23 cellular contexts compared by ENCODE assay signal in genomic region chr2:105371810-105372209, GRCh38. TPM values are rescaled to one million over a fixed set of nuclear protein-coding genes. Genes with fewer than 3 reads are reported as not detected.
DNase-seq lines count a peak whose midpoint lies in the region; ATAC-seq, FAIRE-seq and TF ChIP-seq lines count a peak whose summit lies in the region.
"Had no signal": no experiment of that assay in that cellular context is flagged by ENCODE, and none has a peak within 500 bp of the region (broad histone marks: within the 10 kb centered on the region; RNA-seq: fewer than 3 reads in every experiment).

No MANE protein-coding gene starts in this region.

- H3K79me2 ChIP-seq in GM23248 (ENCODE audit: insufficient read depth) (peaks cover 100% of the 10 kb centered on the region), fibroblast of lung (ENCODE audit: control insufficient read depth, insufficient read depth, low read length) (peaks cover 47% of the 10 kb centered on the region)

- H3K27me3 ChIP-seq in GM23248 (replicated peaks; ENCODE audit: insufficient read depth) (no peaks in the 10 kb centered on the region), RWPE2 (ENCODE audit: insufficient read depth, poor library complexity, severe bottlenecking) (no peaks in the 10 kb centered on the region), fibroblast of lung (ENCODE audit: control insufficient read depth, insufficient read depth, low read length) (no peaks in the 10 kb centered on the region), skeletal muscle satellite cell (ENCODE audit: control insufficient read depth, insufficient read depth, low read length) (no peaks in the 10 kb centered on the region)

- H4K20me1 ChIP-seq in GM23248 (ENCODE audit: insufficient read depth) (peaks cover 8% of the 10 kb centered on the region; the same call in 1 of the 2 replicates), fibroblast of lung (ENCODE audit: control insufficient read depth, extremely low read depth, insufficient read depth, low read length) (no peaks in the 10 kb centered on the region)

- no peak for DNase-seq in GM23248
- DNase-seq in RWPE2 (ENCODE audit: low spot score) = no peak
- DNase-seq in fibroblast of lung (ENCODE audit: low read depth in 2 of 2) = no peak
- DNase-seq in urothelium cell line (ENCODE audit: low spot score) = no peak
- no peak for DNase-seq in NCI-H146 treated with DMSO at 0.1 percent for 48 hours (lab: John Stamatoyannopoulos, UW; ENCODE audit: unreplicated experiment)
- no peak for DNase-seq in effector memory CD8-positive, alpha-beta T cell
- DNase-seq in activated CD8-positive, alpha-beta T cell treated with anti-CD3 and anti-CD28 coated beads for 36 hours = no peak
- DNase-seq: activated B cell treated with CpG ODN at 0.5 μM for 24 hours; activated CD4-positive, alpha-beta T cell treated with anti-CD3 and anti-CD28 coated beads, Interleukin-2, amount 50 U/mL, for 48 hours; activated CD8-positive, alpha-beta memory T cell treated with anti-CD3 and anti-CD28 coated beads, Interleukin-2, amount 50 U/mL, for 48 hours; effector memory CD4-positive, alpha-beta T cell; EL; NCI-H1105; NCI-H2107; NCI-H446 treated with DMSO at 0.1 percent for 48 hours; OCI-M1; psoas muscle had no signal

- CTCF ChIA-PET in activated CD8-positive, alpha-beta T cell treated with anti-CD3 and anti-CD28 coated beads for 36 hours (lab: Charles Lee) = interaction anchor here (0.8 to 1.6 kb wide), 2 partner anchors 148 to 149 kb away, joined by 4 to 6 read pairs; no protein-coding TSS in a partner anchor

- H3F3A ChIP-seq in GM23248 (ENCODE audit: insufficient read depth) = peaks cover 100% of the 10 kb centered on the region

- H3K9me2 ChIP-seq in GM23248 (ENCODE audit: insufficient read depth) = no peaks in the 10 kb centered on the region

- H3K4me1 ChIP-seq in GM23248 (ENCODE audit: insufficient read depth) = peaks cover 42% of the 10 kb centered on the region
- H3K4me1 ChIP-seq in RWPE2 (ENCODE audit: insufficient read depth, poor library complexity, severe bottlenecking) = peaks cover 46% of the 10 kb centered on the region
- peaks cover 40% of the 10 kb centered on the region for H3K4me1 ChIP-seq in fibroblast of lung (ENCODE audit: control insufficient read depth, extremely low read depth, insufficient read depth, low read length)
- peaks cover 74% of the 10 kb centered on the region for H3K4me1 ChIP-seq in skeletal muscle satellite cell (ENCODE audit: control insufficient read depth, insufficient read depth, low read length)

- H2AFZ ChIP-seq in GM23248 (no peak overlapping the region), fibroblast of lung (ENCODE audit: low read length) (no peak overlapping the region)

- H3K9me3 ChIP-seq in GM23248 (ENCODE audit: low read depth) (no peaks in the 10 kb centered on the region), RWPE2 (ENCODE audit: severe bottlenecking) (no peaks in the 10 kb centered on the region), fibroblast of lung (ENCODE audit: control insufficient read depth, insufficient read depth, low read depth, low read length) (no peaks in the 10 kb centered on the region), skeletal muscle satellite cell (replicated peaks; ENCODE audit: low read length) (no peaks in the 10 kb centered on the region)
- H3K9me3 ChIP-seq: psoas muscle had no signal

- in situ Hi-C loops in GM23248 (cut with MboI) = loop anchor here (5.0 kb wide), 1 partner anchor 145 kb away; no protein-coding TSS in a partner anchor

- no peaks in the 10 kb centered on the region for H3K36me3 Mint-ChIP-seq in effector memory CD8-positive, alpha-beta T cell (ENCODE audit: insufficient read depth)
- no peaks in the 10 kb centered on the region for H3K36me3 Mint-ChIP-seq in activated CD8-positive, alpha-beta T cell treated with anti-CD3 and anti-CD28 coated beads for 36 hours (ENCODE audit: low read depth)
- H3K36me3 Mint-ChIP-seq: stimulated activated memory B cell treated with anti-CD40 and anti-IgM and Interleukin-4, amounts not matched to agents 10 μg/mL and 1 μg/mL and 100 μg/mL, for 72 hours had no signal

- H3K36me3 ChIP-seq in GM23248 (ENCODE audit: low read depth) (peaks cover 96% of the 10 kb centered on the region), RWPE2 (ENCODE audit: low read depth) (peaks cover 100% of the 10 kb centered on the region), fibroblast of lung (ENCODE audit: control insufficient read depth, insufficient read depth, low read length) (peaks cover 24% of the 10 kb centered on the region), skeletal muscle satellite cell (ENCODE audit: insufficient read depth, low read length) (peaks cover 93% of the 10 kb centered on the region)

- ATAC-seq in RWPE2 (ENCODE audit: low read depth) = no peak
- no peak for ATAC-seq in effector memory CD8-positive, alpha-beta T cell (replicated peaks)
- no peak for ATAC-seq in activated CD8-positive, alpha-beta T cell treated with anti-CD3 and anti-CD28 coated beads for 36 hours
- ATAC-seq: psoas muscle; stimulated activated memory B cell treated with anti-CD40 and anti-IgM and Interleukin-4, amounts not matched to agents 10 μg/mL and 1 μg/mL and 100 μg/mL, for 72 hours had no signal

- FAIRE-seq in urothelium cell line (lab: Jason Lieb, UNC) = no peak

- H3K4me2 ChIP-seq in GM23248 (ENCODE audit: unreplicated experiment) (no peak overlapping the region), fibroblast of lung (ENCODE audit: extremely low read depth, insufficient read depth, low read length) (no peak overlapping the region), skeletal muscle satellite cell (ENCODE audit: low read length) (no peak overlapping the region)
- H3K4me2 ChIP-seq: smooth muscle cell had no signal

- H3K9me3 Mint-ChIP-seq in effector memory CD8-positive, alpha-beta T cell = no peaks in the 10 kb centered on the region
- H3K9me3 Mint-ChIP-seq in activated CD8-positive, alpha-beta T cell treated with anti-CD3 and anti-CD28 coated beads for 36 hours = no peaks in the 10 kb centered on the region
- H3K9me3 Mint-ChIP-seq: activated B cell treated with CpG ODN at 0.5 μM for 24 hours; activated T-helper 2 cell treated with anti-CD3 and anti-CD28 coated beads, Interferon-gamma antibody, Interleukin-2, Interleukin-4, amounts not matched to agents 10 μg/mL and 5 μg/mL and 100 μg/mL, durations not matched to agents 14 hours and 24 hours and 36 hours; stimulated activated memory B cell treated with anti-CD40 and anti-IgM and Interleukin-4, amounts not matched to agents 10 μg/mL and 1 μg/mL and 100 μg/mL, for 72 hours had no signal

- peak overlapping the region; percentile 56 for H3K27ac ChIP-seq in GM23248
- H3K27ac ChIP-seq in RWPE2 (ENCODE audit: poor library complexity, severe bottlenecking) = peak overlapping the region; percentile 59
- peak overlapping the region; percentile 44 for H3K27ac ChIP-seq in fibroblast of lung (ENCODE audit: insufficient read depth, low read length)
- H3K27ac ChIP-seq: C4-2B had no signal

- H3K27me3 Mint-ChIP-seq in effector memory CD8-positive, alpha-beta T cell = peaks cover 8% of the 10 kb centered on the region in 2 donors
- H3K27me3 Mint-ChIP-seq in activated CD8-positive, alpha-beta T cell treated with anti-CD3 and anti-CD28 coated beads for 36 hours = no peaks in the 10 kb centered on the region
- H3K27me3 Mint-ChIP-seq: activated B cell treated with CpG ODN at 0.5 μM for 24 hours; activated naive CD8-positive, alpha-beta T cell; stimulated activated memory B cell treated with anti-CD40 and anti-IgM and Interleukin-4, amounts not matched to agents 10 μg/mL and 1 μg/mL and 100 μg/mL, for 72 hours had no signal

- POLR2A ChIA-PET in activated CD8-positive, alpha-beta T cell treated with anti-CD3 and anti-CD28 coated beads for 36 hours (lab: Charles Lee) = no interaction called here

- TF ChIP-seq CTCF in RWPE2 (IDR thresholded peaks at IDR 0.05; ENCODE audit: poor library complexity, severe bottlenecking) (no peak), fibroblast of lung (conservative IDR thresholded peaks at IDR 0.05 in 1 of 2, IDR thresholded peaks at IDR 0.05 in 1 of 2; ENCODE audit: low read depth in 1 of 2, low read length in 2 of 2) (no peak)
- no peak for TF ChIP-seq CTCF in activated CD8-positive, alpha-beta T cell treated with anti-CD3 and anti-CD28 coated beads for 36 hours (IDR thresholded peaks at IDR 0.05)

- H3K27ac Mint-ChIP-seq in effector memory CD8-positive, alpha-beta T cell = no peak overlapping the region
- no peak overlapping the region for H3K27ac Mint-ChIP-seq in activated CD8-positive, alpha-beta T cell treated with anti-CD3 and anti-CD28 coated beads for 36 hours
- H3K27ac Mint-ChIP-seq: activated B cell treated with CpG ODN at 0.5 μM for 24 hours; activated naive CD8-positive, alpha-beta T cell; activated T-helper 2 cell treated with anti-CD3 and anti-CD28 coated beads, Interferon-gamma antibody, Interleukin-2, Interleukin-4, amounts not matched to agents 10 μg/mL and 5 μg/mL and 100 μg/mL, durations not matched to agents 14 hours and 24 hours and 36 hours; stimulated activated memory B cell treated with anti-CD40 and anti-IgM and Interleukin-4, amounts not matched to agents 10 μg/mL and 1 μg/mL and 100 μg/mL, for 72 hours had no signal

- no peak overlapping the region for H3K4me3 Mint-ChIP-seq in effector memory CD8-positive, alpha-beta T cell
- H3K4me3 Mint-ChIP-seq in activated CD8-positive, alpha-beta T cell treated with anti-CD3 and anti-CD28 coated beads for 36 hours = no peak overlapping the region
- H3K4me3 Mint-ChIP-seq: activated B cell treated with CpG ODN at 0.5 μM for 24 hours; activated naive CD8-positive, alpha-beta T cell; stimulated activated memory B cell treated with anti-CD40 and anti-IgM and Interleukin-4, amounts not matched to agents 10 μg/mL and 1 μg/mL and 100 μg/mL, for 72 hours had no signal

- intact Hi-C loops in activated CD8-positive, alpha-beta T cell treated with anti-CD3 and anti-CD28 coated beads for 36 hours (cut with micrococcal nuclease) = no loop called here

- 37 to 43% methylated on average over 4 of the region's 4 CpGs for WGBS in GM23248 (ENCODE audit: low coverage in 1 of 2, low lambda C conversion rate in 2 of 2, missing lambda C conversion rate in 2 of 2), 2 experiments

- H3K4me3 ChIP-seq in GM23248 (no peak overlapping the region), RWPE2 (ENCODE audit: severe bottlenecking) (no peak overlapping the region), fibroblast of lung (replicated peaks in 1 of 4; ENCODE audit: control extremely low read depth in 1 of 4, insufficient read depth in 1 of 4, low read depth in 3 of 4, low read length in 4 of 4) (no peak overlapping the region), skeletal muscle satellite cell (ENCODE audit: low read length) (no peak overlapping the region)
- H3K4me3 ChIP-seq: psoas muscle, smooth muscle cell had no signal

- peaks cover 22 to 30% of the 10 kb centered on the region in 2 donors for H3K4me1 Mint-ChIP-seq in effector memory CD8-positive, alpha-beta T cell (ENCODE audit: low read depth in 2 of 2)
- peaks cover 6% of the 10 kb centered on the region for H3K4me1 Mint-ChIP-seq in activated CD8-positive, alpha-beta T cell treated with anti-CD3 and anti-CD28 coated beads for 36 hours (ENCODE audit: low read depth)

- H3K9ac ChIP-seq in GM23248 (peak overlapping the region; percentile 21; the same call in 1 of the 2 replicates), fibroblast of lung (ENCODE audit: insufficient read depth, low read length) (no peak overlapping the region), skeletal muscle satellite cell (ENCODE audit: low read depth, low read length) (peak overlapping the region; percentile 27)

RNA-seq across cellular contexts. Expression of gene FHL2, which starts 27.0 kb away (rescaled TPM):
- total RNA-seq in GM23248 (2014; rRNA removed; shearing (Covaris generic)) = 383 and 404 TPM in 2 replicates
- polyA plus RNA-seq in GM23248 (2016; fragmentation: Nextera tagmentation; extraction: Ambion mirVana) = 598 and 610 TPM in 2 replicates
- total RNA-seq in fibroblast of lung = 120 and 144 TPM in 2 replicates
- 415 and 421 TPM in 2 replicates for polyA plus RNA-seq in fibroblast of lung
- 318 and 323 TPM in 2 replicates for polyA plus RNA-seq in fibroblast of lung (2012)
- polyA minus RNA-seq in fibroblast of lung (ENCODE audit: low replicate concordance) = 483 and 485 TPM in 2 replicates
- total RNA-seq in skeletal muscle satellite cell (2012; rRNA removed) = 117 and 154 TPM in 2 replicates
- total RNA-seq in activated CD8-positive, alpha-beta T cell treated with anti-CD3 and anti-CD28 coated beads for 36 hours = 1 to 10 TPM; 3.3 to 4.4 TPM

RNA-seq across cellular contexts. Expression of gene C2orf49, which starts 34.5 kb away (rescaled TPM):
- total RNA-seq in GM23248 (2014; rRNA removed; shearing (Covaris generic)) = 9.0 and 17.6 TPM in 2 replicates
- polyA plus RNA-seq in GM23248 (2016; fragmentation: Nextera tagmentation; extraction: Ambion mirVana) (11.4 and 13.6 TPM in 2 replicates), fibroblast of lung (17.0 and 20.9 TPM in 2 replicates)
- 23.4 and 28.4 TPM in 2 replicates for total RNA-seq in fibroblast of lung
- polyA plus RNA-seq in fibroblast of lung (2012) = 13.5 and 15.6 TPM in 2 replicates
- 0.75 and 1.3 TPM in 2 replicates for polyA minus RNA-seq in fibroblast of lung (ENCODE audit: low replicate concordance)
- total RNA-seq in skeletal muscle satellite cell (2012; rRNA removed) = 14.0 and 16.5 TPM in 2 replicates
- total RNA-seq in activated CD8-positive, alpha-beta T cell treated with anti-CD3 and anti-CD28 coated beads for 36 hours = 10 to 100 TPM; 22.3 to 23.3 TPM

RNA-seq across cellular contexts. Expression of gene TGFBRAP1, which starts 42.3 kb away (rescaled TPM):
- 9.0 and 11.3 TPM in 2 replicates for total RNA-seq in GM23248 (2014; rRNA removed; shearing (Covaris generic))
- 8.3 and 8.5 TPM in 2 replicates for polyA plus RNA-seq in GM23248 (2016; fragmentation: Nextera tagmentation; extraction: Ambion mirVana)
- total RNA-seq in fibroblast of lung = 14.1 and 14.9 TPM in 2 replicates
- polyA plus RNA-seq in fibroblast of lung = 8.5 and 9.7 TPM in 2 replicates
- polyA plus RNA-seq in fibroblast of lung (2012) = 12.6 and 13.0 TPM in 2 replicates
- polyA minus RNA-seq in fibroblast of lung (ENCODE audit: low replicate concordance) = 22.1 and 26.9 TPM in 2 replicates
- 14.2 and 14.4 TPM in 2 replicates for total RNA-seq in skeletal muscle satellite cell (2012; rRNA removed)
- 10 to 100 TPM; 17.9 to 20.2 TPM for total RNA-seq in activated CD8-positive, alpha-beta T cell treated with anti-CD3 and anti-CD28 coated beads for 36 hours

Comparison
In these comparisons a context has a peak if more than half of its experiments do, and no peak if none do; other contexts are left out.
1. RNA of gene FHL2, which starts 27.0 kb away (total RNA-seq): 383 to 404 TPM in GM23248 and 120 to 144 TPM in fibroblast of lung; 3.3 to 4.4 TPM in activated CD8-positive, alpha-beta T cell treated with anti-CD3 and anti-CD28 coated beads for 36 hours; every median in the first group is over 10 times any median in the second.
2. Peak in every context shown above with its lines, with median percentiles within 50 percentile points of each other: H3K27ac ChIP-seq.